In the genomic region with DNA sequence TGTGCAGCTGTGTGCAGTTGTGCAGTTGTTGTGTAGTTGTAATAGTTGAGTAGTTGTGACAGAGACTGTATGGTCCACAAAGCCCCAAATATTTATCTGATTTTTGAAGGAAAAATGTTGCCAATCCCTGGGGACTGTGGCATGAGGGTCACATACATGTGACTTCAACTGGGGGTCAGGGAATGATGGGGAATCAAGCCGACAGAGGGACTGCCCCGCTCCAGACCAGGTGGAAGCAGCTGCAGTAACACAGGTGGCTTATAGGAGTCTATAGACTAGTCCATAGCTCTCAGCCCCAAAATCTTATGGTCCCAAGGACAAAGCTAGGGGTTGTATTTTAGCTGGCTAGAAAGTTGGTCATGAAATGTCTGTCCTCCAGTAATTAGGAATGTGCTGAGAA, we compare ENCODE assay signal across 15 cellular contexts. TPM values are rescaled to one million over a fixed set of nuclear protein-coding genes. Genes with fewer than 3 reads are reported as not detected.
A peak's percentile ranks its signal among the peaks of the same experiment; 100 is the strongest.
DNase-seq lines count a peak whose midpoint lies in the region; ATAC-seq and TF ChIP-seq lines count a peak whose summit lies in the region.
"Had no signal": no experiment of that assay in that cellular context is flagged by ENCODE, and none has a peak within 500 bp of the region (broad histone marks: within the 10 kb centered on the region; RNA-seq: fewer than 3 reads in every experiment).

No MANE protein-coding gene starts in this region.

- H3K27ac ChIP-seq in mammary epithelial cell (ENCODE audit: insufficient read depth, low read depth, low read length) = no peak overlapping the region
- peak overlapping the region; percentile 85 for H3K27ac ChIP-seq in left ventricle myocardium inferior (replicated peaks)
- H3K27ac ChIP-seq in osteoblast (ENCODE audit: low read depth, low read length) = peak overlapping the region; percentile 70
- H3K27ac ChIP-seq: 22Rv1, A549, BLaER1, HL-60 had no signal

- DNase-seq in MCF 10A (ENCODE audit: unreplicated experiment) (no peak), mammary epithelial cell (no peak), left ventricle myocardium inferior (no peak), left cardiac atrium (no peak), adipocyte (ENCODE audit: low read depth) (no peak), osteoblast (ENCODE audit: insufficient read length, low spot score, missing footprints) (no peak), cerebellar nuclear complex (lab: John Stamatoyannopoulos, UW) (no peak)
- no peak for DNase-seq in activated naive CD8-positive, alpha-beta T cell treated with anti-CD3 and anti-CD28 coated beads for 36 hours

- H3K9me3 ChIP-seq in mammary epithelial cell (replicated peaks; ENCODE audit: insufficient read depth, low read length) = no peaks in the 10 kb centered on the region
- no peaks in the 10 kb centered on the region for H3K9me3 ChIP-seq in left ventricle myocardium inferior (replicated peaks)
- H3K9me3 ChIP-seq in adipocyte (ENCODE audit: control insufficient read depth, low read length) = no peaks in the 10 kb centered on the region
- H3K9me3 ChIP-seq in osteoblast (ENCODE audit: low read depth, low read length) = no peaks in the 10 kb centered on the region
- H3K9me3 ChIP-seq: A549, BLaER1 had no signal

- in situ Hi-C loops in mammary epithelial cell (cut with MboI; ENCODE audit: low sequenced_read_pairs in 2 of 2) = no loop called here

- H4K20me1 ChIP-seq in mammary epithelial cell (ENCODE audit: insufficient read depth, low read length) (no peaks in the 10 kb centered on the region), osteoblast (ENCODE audit: insufficient read depth, low read length) (peaks cover 79% of the 10 kb centered on the region)
- H4K20me1 ChIP-seq: BLaER1 had no signal

- H3K27me3 Mint-ChIP-seq in MCF 10A (ENCODE audit: insufficient read depth, unreplicated experiment) = no peaks in the 10 kb centered on the region
- H3K27me3 Mint-ChIP-seq in activated naive CD8-positive, alpha-beta T cell treated with anti-CD3 and anti-CD28 coated beads for 36 hours = no peaks in the 10 kb centered on the region
- H3K27me3 Mint-ChIP-seq: CD4-positive, alpha-beta memory T cell had no signal

- ATAC-seq in left cardiac atrium = no peak

- no peak overlapping the region for H3K4me2 ChIP-seq in mammary epithelial cell (ENCODE audit: insufficient read depth, low read depth, low read length)
- no peak overlapping the region for H3K4me2 ChIP-seq in osteoblast (ENCODE audit: insufficient read depth, low read length)
- H3K4me2 ChIP-seq: A549 had no signal

- TF ChIP-seq CTCF in MCF 10A (IDR thresholded peaks at IDR 0.05; ENCODE audit: unreplicated experiment) = no peak
- TF ChIP-seq CTCF in mammary epithelial cell (conservative IDR thresholded peaks at IDR 0.05 in 1 of 2, IDR thresholded peaks at IDR 0.05 in 1 of 2; ENCODE audit: extremely low read depth in 1 of 2, insufficient read depth in 1 of 2, low read depth in 1 of 2, low read length in 2 of 2) = no peak
- TF ChIP-seq CTCF in left ventricle myocardium inferior (IDR thresholded peaks at IDR 0.05; ENCODE audit: borderline replicate concordance) = no peak
- no peak for TF ChIP-seq CTCF in osteoblast (IDR thresholded peaks at IDR 0.05; ENCODE audit: extremely low read depth, low read depth, low read length)

- H3K79me2 ChIP-seq in mammary epithelial cell (ENCODE audit: insufficient read depth, low read length) = peaks cover 86% of the 10 kb centered on the region
- peaks cover 82% of the 10 kb centered on the region for H3K79me2 ChIP-seq in osteoblast (ENCODE audit: insufficient read depth, low read length)

- intact Hi-C loops in MCF 10A (cut with micrococcal nuclease) = no loop called here
- intact Hi-C loops in mammary epithelial cell (cut with micrococcal nuclease) = loop anchor here (1.0 kb wide), 2 partner anchors 24 to 152 kb away; no protein-coding TSS in a partner anchor
- intact Hi-C loops in left ventricle myocardium inferior (cut with micrococcal nuclease) = loop anchor here (5.0 kb wide), 1 partner anchor 153 kb away; no protein-coding TSS in a partner anchor
- intact Hi-C loops in left cardiac atrium (cut with DNase I) = no loop called here

- H3K4me1 ChIP-seq in mammary epithelial cell (ENCODE audit: insufficient read depth, low read length) (peaks cover 25% of the 10 kb centered on the region), left ventricle myocardium inferior (peaks cover 75% of the 10 kb centered on the region), adipocyte (ENCODE audit: control insufficient read depth, insufficient read depth, low read length) (peaks cover 33% of the 10 kb centered on the region), osteoblast (ENCODE audit: insufficient read depth, low read length) (peaks cover 83% of the 10 kb centered on the region)
- H3K4me1 ChIP-seq: BLaER1 had no signal

- CTCF ChIA-PET in MCF 10A (lab: Yijun Ruan, JAX) = interaction anchor here (0.6 to 6.5 kb wide), 14 partner anchors 9 to 176 kb away, joined by 3 to 92 read pairs (median 4); no protein-coding TSS in a partner anchor
- CTCF ChIA-PET in mammary epithelial cell (lab: Charles Lee; ENCODE audit: low non-redundant PET) = no interaction called here

- dilution Hi-C loops in mammary epithelial cell (cut with HindIII; ENCODE audit: low sequenced_read_pairs) = no loop called here

- BruUV-seq in MCF 10A (replicated peaks; lab: Mats Ljungman, UMichigan) (no TSS peak), mammary epithelial cell (replicated peaks; lab: Mats Ljungman, UMichigan) (no TSS peak)

- peak overlapping the region; percentile 5 for H3K27ac Mint-ChIP-seq in MCF 10A (ENCODE audit: low read depth, unreplicated experiment)
- no peak overlapping the region for H3K27ac Mint-ChIP-seq in activated naive CD8-positive, alpha-beta T cell treated with anti-CD3 and anti-CD28 coated beads for 36 hours
- H3K27ac Mint-ChIP-seq: H9 had no signal

- H3K9me3 Mint-ChIP-seq in MCF 10A (ENCODE audit: unreplicated experiment) = no peaks in the 10 kb centered on the region
- no peaks in the 10 kb centered on the region for H3K9me3 Mint-ChIP-seq in activated naive CD8-positive, alpha-beta T cell treated with anti-CD3 and anti-CD28 coated beads for 36 hours
- H3K9me3 Mint-ChIP-seq: CD14-positive monocyte; CD4-positive, alpha-beta memory T cell; H9 had no signal

- no peak overlapping the region for H3K4me3 ChIP-seq in mammary epithelial cell (replicated peaks in 1 of 3; ENCODE audit: insufficient read depth in 1 of 3, low read depth in 2 of 3, low read length in 3 of 3)
- no peak overlapping the region for H3K4me3 ChIP-seq in left ventricle myocardium inferior
- no peak overlapping the region for H3K4me3 ChIP-seq in adipocyte (ENCODE audit: low read length)
- no peak overlapping the region for H3K4me3 ChIP-seq in osteoblast (ENCODE audit: insufficient read depth, low read length)
- H3K4me3 ChIP-seq: A549, BLaER1 had no signal

- WGBS in mammary epithelial cell (ENCODE audit: low coverage, missing lambda C conversion rate) = 100% methylated on average over 2 of the region's 2 CpGs

- H2AFZ ChIP-seq in mammary epithelial cell (ENCODE audit: low read depth, low read length) (no peak overlapping the region), osteoblast (ENCODE audit: low read length) (no peak overlapping the region)

- no peaks in the 10 kb centered on the region for H3K4me1 Mint-ChIP-seq in MCF 10A (ENCODE audit: insufficient read depth, unreplicated experiment)
- peaks cover 9% of the 10 kb centered on the region for H3K4me1 Mint-ChIP-seq in activated naive CD8-positive, alpha-beta T cell treated with anti-CD3 and anti-CD28 coated beads for 36 hours

- H3K27me3 ChIP-seq in mammary epithelial cell (ENCODE audit: insufficient read depth, low read length) (no peaks in the 10 kb centered on the region), left ventricle myocardium inferior (ENCODE audit: low read depth) (no peaks in the 10 kb centered on the region), adipocyte (replicated peaks; ENCODE audit: control insufficient read depth, insufficient read depth, low read length) (no peaks in the 10 kb centered on the region), osteoblast (ENCODE audit: insufficient read depth, low read length) (no peaks in the 10 kb centered on the region)
- H3K27me3 ChIP-seq: BLaER1 had no signal

- H3K36me3 Mint-ChIP-seq in MCF 10A (ENCODE audit: insufficient read depth, unreplicated experiment) = peaks cover 98% of the 10 kb centered on the region
- H3K36me3 Mint-ChIP-seq in activated naive CD8-positive, alpha-beta T cell treated with anti-CD3 and anti-CD28 coated beads for 36 hours = no peaks in the 10 kb centered on the region
- H3K36me3 Mint-ChIP-seq: CD14-positive monocyte; CD4-positive, alpha-beta memory T cell had no signal

- H3K9ac ChIP-seq in mammary epithelial cell (ENCODE audit: insufficient read depth, low read length) (no peak overlapping the region), adipocyte (ENCODE audit: low read length) (peak overlapping the region; percentile 16)
- H3K9ac ChIP-seq: BLaER1 had no signal

- H3K4me3 Mint-ChIP-seq in MCF 10A (ENCODE audit: unreplicated experiment) = no peak overlapping the region
- no peak overlapping the region for H3K4me3 Mint-ChIP-seq in activated naive CD8-positive, alpha-beta T cell treated with anti-CD3 and anti-CD28 coated beads for 36 hours
- H3K4me3 Mint-ChIP-seq: CD14-positive monocyte, H9 had no signal

- POLR2A ChIA-PET in MCF 10A (lab: Yijun Ruan, JAX) = interaction anchor here (0.7 to 1.5 kb wide), 3 partner anchors 147 to 154 kb away, joined by 3 to 5 read pairs (median 3); no protein-coding TSS in a partner anchor

- H3K36me3 ChIP-seq in mammary epithelial cell (ENCODE audit: insufficient read depth, low read length) (peaks cover 58% of the 10 kb centered on the region), left ventricle myocardium inferior (peaks cover 79% of the 10 kb centered on the region), adipocyte (ENCODE audit: control insufficient read depth, insufficient read depth, low read length, severe bottlenecking) (peaks cover 80% of the 10 kb centered on the region), osteoblast (ENCODE audit: insufficient read depth, low read length) (peaks cover 100% of the 10 kb centered on the region)
- H3K36me3 ChIP-seq: BLaER1 had no signal

RNA-seq across cellular contexts. Expression of a gene that starts 29.8 kb away (rescaled TPM):
- total RNA-seq in MCF 10A (2022) (77.3 and 93.2 TPM in 2 replicates), mammary epithelial cell (100 to 1,000 TPM; 158 to 363 TPM), left ventricle myocardium inferior (2,742 TPM), left cardiac atrium (10 to 100 TPM; 32.3 to 92.2 TPM), osteoblast (566 and 568 TPM in 2 replicates)
- polyA plus RNA-seq in mammary epithelial cell = 280 TPM
- 170 TPM for polyA minus RNA-seq in mammary epithelial cell
- 1 to 10 TPM; 4.7 to 5.1 TPM for total RNA-seq in activated naive CD8-positive, alpha-beta T cell treated with anti-CD3 and anti-CD28 coated beads for 36 hours

RNA-seq across cellular contexts. Expression of a gene that starts 31.7 kb away (rescaled TPM):
- total RNA-seq in MCF 10A (2022) (24.2 and 24.5 TPM in 2 replicates), mammary epithelial cell (10 to 100 TPM; 16.5 TPM), left ventricle myocardium inferior (22.7 TPM), left cardiac atrium (10 to 100 TPM; 15.6 to 16.2 TPM), osteoblast (18.0 and 18.1 TPM in 2 replicates)
- 8.7 TPM for polyA plus RNA-seq in mammary epithelial cell
- 8.0 TPM for polyA minus RNA-seq in mammary epithelial cell
- total RNA-seq in activated naive CD8-positive, alpha-beta T cell treated with anti-CD3 and anti-CD28 coated beads for 36 hours = 10 to 100 TPM; 19.0 to 22.4 TPM

RNA-seq across cellular contexts. Expression of a gene that starts 39.5 kb away (rescaled TPM):
- total RNA-seq in MCF 10A (2022) (16.8 and 19.3 TPM in 2 replicates), mammary epithelial cell (10 to 100 TPM; 24.6 to 44.8 TPM), left ventricle myocardium inferior (9.7 TPM), left cardiac atrium (10 to 100 TPM; 11.2 to 12.7 TPM), osteoblast (32.6 and 32.7 TPM in 2 replicates)
- 9.8 TPM for polyA plus RNA-seq in mammary epithelial cell
- 19.2 TPM for polyA minus RNA-seq in mammary epithelial cell
- 10 to 100 TPM; 28.7 to 30.1 TPM for total RNA-seq in activated naive CD8-positive, alpha-beta T cell treated with anti-CD3 and anti-CD28 coated beads for 36 hours

Comparison
In these comparisons a context has a peak if more than half of its experiments do, and no peak if none do; other contexts are left out.
1. intact Hi-C loops: an anchor here in mammary epithelial cell (1.0 kb wide) and left ventricle myocardium inferior (5.0 kb wide); none called in MCF 10A and left cardiac atrium.
2. RNA of a gene that starts 29.8 kb away (total RNA-seq): 2,742 TPM in left ventricle myocardium inferior (single experiment), 566 to 568 TPM in osteoblast, 158 to 363 TPM in mammary epithelial cell, 77.3 to 93.2 TPM in MCF 10A and 32.3 to 92.2 TPM in left cardiac atrium; 4.7 to 5.1 TPM in activated naive CD8-positive, alpha-beta T cell treated with anti-CD3 and anti-CD28 coated beads for 36 hours; every median in the first group is over 4 times any median in the second.